ENCODE assay signal across 28 cellular contexts in genomic region chr5:91407204-91407603, GRCh38.
"Had no signal": no experiment of that assay in that cellular context is flagged by ENCODE, and none has a peak within 500 bp of the region (broad histone marks: within the 10 kb centered on the region; RNA-seq: fewer than 3 reads in every experiment).

No MANE protein-coding gene starts in this region.

- H3K4me3 Mint-ChIP-seq: stimulated activated effector memory CD8-positive, alpha-beta T cell treated with anti-CD3 and anti-CD28 coated beads, Interleukin-12 subunit alpha, Interleukin-12 subunit beta, amount 100 ng/mL, for 72 hours; stimulated activated memory B cell treated with anti-CD40 and anti-IgM and Interleukin-4, amounts not matched to agents 10 μg/mL and 1 μg/mL and 100 μg/mL, for 72 hours; stimulated activated naive B cell treated with anti-CD40 and anti-IgM and Interleukin-4, amounts not matched to agents 10 μg/mL and 1 μg/mL and 100 μg/mL, for 72 hours; stimulated activated naive CD8-positive, alpha-beta T cell treated with anti-CD3 and anti-CD28 coated beads, Interleukin-15, amount 100 ng/mL, for 72 hours; stimulated activated naive CD8-positive, alpha-beta T cell treated with anti-CD3 and anti-CD28 coated beads, Interleukin-15, Interleukin-2, amounts not matched to agents 100 ng/mL and 50 ng/mL, for 24 hours; type B pancreatic cell had no signal

- H3K9me3 Mint-ChIP-seq: stimulated activated effector memory CD8-positive, alpha-beta T cell treated with anti-CD3 and anti-CD28 coated beads, Interleukin-12 subunit alpha, Interleukin-12 subunit beta, amount 100 ng/mL, for 72 hours; stimulated activated memory B cell treated with anti-CD40 and anti-IgM and Interleukin-4, amounts not matched to agents 10 μg/mL and 1 μg/mL and 100 μg/mL, for 72 hours; stimulated activated naive B cell treated with anti-CD40 and anti-IgM and Interleukin-4, amounts not matched to agents 10 μg/mL and 1 μg/mL and 100 μg/mL, for 72 hours; stimulated activated naive CD8-positive, alpha-beta T cell treated with anti-CD3 and anti-CD28 coated beads, Interleukin-15, amount 100 ng/mL, for 72 hours; stimulated activated naive CD8-positive, alpha-beta T cell treated with anti-CD3 and anti-CD28 coated beads, Interleukin-15, Interleukin-2, amounts not matched to agents 100 ng/mL and 50 ng/mL, for 24 hours; type B pancreatic cell had no signal

- H3K4me1 ChIP-seq: stomach, testis, tibial nerve, upper lobe of left lung, upper lobe of right lung, uterus, vagina had no signal

- H3K27ac Mint-ChIP-seq: stimulated activated effector memory CD8-positive, alpha-beta T cell treated with anti-CD3 and anti-CD28 coated beads, Interleukin-12 subunit alpha, Interleukin-12 subunit beta, amount 100 ng/mL, for 72 hours; stimulated activated memory B cell treated with anti-CD40 and anti-IgM and Interleukin-4, amounts not matched to agents 10 μg/mL and 1 μg/mL and 100 μg/mL, for 72 hours; stimulated activated naive B cell treated with anti-CD40 and anti-IgM and Interleukin-4, amounts not matched to agents 10 μg/mL and 1 μg/mL and 100 μg/mL, for 72 hours; stimulated activated naive CD8-positive, alpha-beta T cell treated with anti-CD3 and anti-CD28 coated beads, Interleukin-15, amount 100 ng/mL, for 72 hours; stimulated activated naive CD8-positive, alpha-beta T cell treated with anti-CD3 and anti-CD28 coated beads, Interleukin-15, Interleukin-2, amounts not matched to agents 100 ng/mL and 50 ng/mL, for 24 hours; type B pancreatic cell had no signal

- H3K4me3 ChIP-seq: stomach, suprapubic skin, testis, thoracic aorta, thyroid gland, tibial artery, tibial nerve, transverse colon, upper lobe of left lung, upper lobe of right lung, uterus, vagina had no signal

- H3K4me1 Mint-ChIP-seq: stimulated activated effector memory CD8-positive, alpha-beta T cell treated with anti-CD3 and anti-CD28 coated beads, Interleukin-12 subunit alpha, Interleukin-12 subunit beta, amount 100 ng/mL, for 72 hours; stimulated activated memory B cell treated with anti-CD40 and anti-IgM and Interleukin-4, amounts not matched to agents 10 μg/mL and 1 μg/mL and 100 μg/mL, for 72 hours; stimulated activated naive B cell treated with anti-CD40 and anti-IgM and Interleukin-4, amounts not matched to agents 10 μg/mL and 1 μg/mL and 100 μg/mL, for 72 hours; stimulated activated naive CD8-positive, alpha-beta T cell treated with anti-CD3 and anti-CD28 coated beads, Interleukin-15, amount 100 ng/mL, for 72 hours had no signal

- H3K27me3 ChIP-seq: stomach, suprapubic skin, testis, thyroid gland, tibial artery, tibial nerve, transverse colon, upper lobe of left lung, upper lobe of right lung, uterus, vagina had no signal

- H3K9me3 ChIP-seq: stomach, suprapubic skin, testis, thoracic aorta, thyroid gland, tibial artery, tibial nerve, transverse colon, upper lobe of left lung, upper lobe of right lung, uterus, vagina had no signal

- DNase-seq: stimulated activated CD4-positive, alpha-beta T cell treated with anti-CD3 and anti-CD28 coated beads, Interleukin-2, amount 100 ng/mL, for 48 hours; stimulated activated CD4-positive, alpha-beta T cell treated with anti-CD3 and anti-CD28 coated beads, Interleukin-4, amount 100 ng/mL, for 1 hour; stimulated activated CD4-positive, alpha-beta T cell treated with anti-CD3 and anti-CD28 coated beads, Interleukin-4, amount 100 ng/mL, for 24 hours; stimulated activated CD4-positive, alpha-beta T cell treated with anti-CD3 and anti-CD28 coated beads, Interleukin-4, amount 100 ng/mL, for 4 hours; stimulated activated CD8-positive, alpha-beta memory T cell treated with anti-CD3 and anti-CD28 coated beads, Interleukin-4, amount 100 ng/mL, for 48 hours; stimulated activated naive B cell treated with anti-CD40 and anti-IgM and Interleukin-4, amounts not matched to agents 10 μg/mL and 1 μg/mL and 100 μg/mL, for 72 hours; stimulated activated naive CD4-positive, alpha-beta T cell; stimulated activated naive CD4-positive, alpha-beta T cell treated with Interleukin-2 at 50 U/mL for 16 hours; stimulated activated naive CD8-positive, alpha-beta T cell treated with anti-CD3 and anti-CD28 coated beads, Interleukin-15, amount 100 ng/mL, for 72 hours; stimulated activated naive CD8-positive, alpha-beta T cell treated with anti-CD3 and anti-CD28 coated beads, Interleukin-15, Interleukin-2, amounts not matched to agents 100 U/mL and 50 U/mL, for 24 hours; stomach; substantia nigra; testis; thyroid gland; tibial artery; transverse colon; trophoblast cell; upper lobe of left lung; upper lobe of right lung; uterus had no signal

- H3K27me3 Mint-ChIP-seq: stimulated activated memory B cell treated with anti-CD40 and anti-IgM and Interleukin-4, amounts not matched to agents 10 μg/mL and 1 μg/mL and 100 μg/mL, for 72 hours; stimulated activated naive B cell treated with anti-CD40 and anti-IgM and Interleukin-4, amounts not matched to agents 10 μg/mL and 1 μg/mL and 100 μg/mL, for 72 hours; stimulated activated naive CD8-positive, alpha-beta T cell treated with anti-CD3 and anti-CD28 coated beads, Interleukin-15, amount 100 ng/mL, for 72 hours; stimulated activated naive CD8-positive, alpha-beta T cell treated with anti-CD3 and anti-CD28 coated beads, Interleukin-15, Interleukin-2, amounts not matched to agents 100 ng/mL and 50 ng/mL, for 24 hours; type B pancreatic cell had no signal

- H3K27ac ChIP-seq: stomach, suprapubic skin, testis, thoracic aorta, thyroid gland, tibial artery, tibial nerve, transverse colon, upper lobe of left lung, upper lobe of right lung, uterus, vagina had no signal

- H3K36me3 ChIP-seq: stomach, suprapubic skin, thoracic aorta, thyroid gland, tibial artery, tibial nerve, transverse colon, upper lobe of left lung, upper lobe of right lung, uterus, vagina had no signal

- ATAC-seq: stimulated activated effector memory CD8-positive, alpha-beta T cell treated with anti-CD3 and anti-CD28 coated beads, Interleukin-12 subunit alpha, Interleukin-12 subunit beta, amount 100 ng/mL, for 72 hours; stimulated activated memory B cell treated with anti-CD40 and anti-IgM and Interleukin-4, amounts not matched to agents 10 μg/mL and 1 μg/mL and 100 μg/mL, for 72 hours; stimulated activated naive B cell treated with anti-CD40 and anti-IgM and Interleukin-4, amounts not matched to agents 10 μg/mL and 1 μg/mL and 100 μg/mL, for 72 hours; stimulated activated naive CD8-positive, alpha-beta T cell treated with anti-CD3 and anti-CD28 coated beads, Interleukin-15, amount 100 ng/mL, for 72 hours; stimulated activated naive CD8-positive, alpha-beta T cell treated with anti-CD3 and anti-CD28 coated beads, Interleukin-15, Interleukin-2, amounts not matched to agents 100 U/mL and 50 U/mL, for 24 hours; upper lobe of right lung had no signal

- H3K36me3 Mint-ChIP-seq: stimulated activated effector memory CD8-positive, alpha-beta T cell treated with anti-CD3 and anti-CD28 coated beads, Interleukin-12 subunit alpha, Interleukin-12 subunit beta, amount 100 ng/mL, for 72 hours; stimulated activated memory B cell treated with anti-CD40 and anti-IgM and Interleukin-4, amounts not matched to agents 10 μg/mL and 1 μg/mL and 100 μg/mL, for 72 hours; stimulated activated naive B cell treated with anti-CD40 and anti-IgM and Interleukin-4, amounts not matched to agents 10 μg/mL and 1 μg/mL and 100 μg/mL, for 72 hours; type B pancreatic cell had no signal
